1 cellular context compared by ENCODE assay signal in genomic region chr9:128703616-128704355, GRCh38.
TF ChIP-seq lines count a peak whose summit lies in the region.

No MANE protein-coding gene starts in this region.

TF ChIP-seq in HEK293, 187 proteins besides CTCF, POLR2A, EP300 and RAD21 (continued from another document):
- 0 out of 2 replicates have a peak, but pooled peaks have one; percentile 49 for TF ChIP-seq PRDM10 (tag by site-specific recombination; IDR thresholded peaks at IDR 0.05)
- TF ChIP-seq PBX3 (CRISPR knock-in tag; IDR thresholded peaks at IDR 0.05): no peak
- TF ChIP-seq ZFP41 (tag by site-specific recombination; IDR thresholded peaks at IDR 0.05; ENCODE audit: borderline replicate concordance): no peak
- no peak for TF ChIP-seq ZNF19 (tag by site-specific recombination; IDR thresholded peaks at IDR 0.05; ENCODE audit: low read depth)
- no peak for TF ChIP-seq ZNF660 (tag by site-specific recombination; IDR thresholded peaks at IDR 0.05)
- 0 out of 2 replicates have a peak, but pooled peaks have one; percentile 4 for TF ChIP-seq ZBTB17 (tag by site-specific recombination; IDR thresholded peaks at IDR 0.05)
- TF ChIP-seq ZNF629 (tag by site-specific recombination; IDR thresholded peaks at IDR 0.05): no peak
TF ChIP-seq in HEK293: peak in this region for 8.
